In the genomic region with DNA sequence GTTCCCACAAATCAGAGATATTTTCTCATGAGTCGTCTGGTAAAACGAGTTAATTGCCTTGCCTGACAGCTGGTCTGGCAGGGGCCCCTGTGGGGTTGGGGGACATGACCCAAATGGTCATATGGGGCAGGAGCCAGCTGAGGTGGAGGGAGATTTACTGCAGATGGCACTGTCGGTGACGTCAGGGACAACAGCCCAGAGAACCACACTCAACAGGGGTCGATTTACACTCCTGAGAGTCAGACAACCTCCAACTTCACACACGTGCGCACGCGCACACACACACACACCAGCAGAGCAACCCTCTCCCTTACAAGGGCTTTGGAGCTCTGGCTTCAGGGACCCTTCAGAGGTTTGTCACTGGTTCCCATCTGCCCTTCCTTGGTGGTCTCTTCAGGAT, we compare ENCODE assay signal across 1 cellular context.
TF ChIP-seq lines count a peak whose summit lies in the region.

No MANE protein-coding gene starts in this region.

TF ChIP-seq in HepG2, 621 proteins besides CTCF, POLR2A, EP300 and RAD21 (continued from another document):
- TF ChIP-seq ZNF318 (CRISPR knock-in tag; IDR thresholded peaks at IDR 0.05): no peak
